In the genomic region with DNA sequence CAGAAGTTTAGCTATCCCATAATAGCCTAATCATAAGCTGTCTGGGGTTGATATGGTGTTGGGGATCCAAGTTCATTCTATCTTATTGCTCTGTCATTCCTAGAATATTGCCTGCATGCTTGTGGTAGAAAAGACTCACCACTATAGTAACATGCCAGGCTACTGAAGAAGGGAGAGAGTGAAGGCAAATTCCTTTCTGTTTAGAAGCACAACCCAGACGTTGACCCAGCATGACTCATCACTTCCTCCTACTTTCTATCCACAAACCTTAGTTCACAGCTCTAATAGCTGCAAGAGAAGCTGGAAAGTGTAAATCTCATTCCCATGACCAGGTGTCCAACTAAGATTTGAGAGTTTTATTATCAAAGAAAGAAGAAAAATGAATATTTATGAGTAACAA, we compare ENCODE assay signal across 10 cellular contexts. TPM values are rescaled to one million over a fixed set of nuclear protein-coding genes. Genes with fewer than 3 reads are reported as not detected.
DNase-seq lines count a peak whose midpoint lies in the region; ATAC-seq and TF ChIP-seq lines count a peak whose summit lies in the region.
"Had no signal": no experiment of that assay in that cellular context is flagged by ENCODE, and none has a peak within 500 bp of the region (broad histone marks: within the 10 kb centered on the region; RNA-seq: fewer than 3 reads in every experiment).

No MANE protein-coding gene starts in this region.

- H3K27ac ChIP-seq in HL-60 (replicated peaks), result no peak overlapping the region

- no peaks in the 10 kb centered on the region for H3K27me3 ChIP-seq in HL-60 (ENCODE audit: insufficient read depth, poor library complexity, severe bottlenecking)

- no peak overlapping the region for H3K4me3 ChIP-seq in HL-60 (replicated peaks; ENCODE audit: insufficient read depth, low read length)
- H3K4me3 ChIP-seq in fibroblast of villous mesenchyme (ENCODE audit: low read depth, low read length), result no peak overlapping the region

- TF ChIP-seq CTCF in HL-60 (IDR thresholded peaks at IDR 0.05; ENCODE audit: insufficient read depth, low read length) (no peak), fibroblast of villous mesenchyme (IDR thresholded peaks at IDR 0.05; ENCODE audit: insufficient read depth, low read depth, low read length) (no peak)

- no peak for ATAC-seq in HG03460 (IDR thresholded peaks at IDR 0.05; ENCODE audit: unreplicated experiment)

- DNase-seq in AG08395 (ENCODE audit: low spot score) (peak; percentile 70), HL-60 (ENCODE audit: low read depth in 1 of 2, low spot score in 1 of 2) (peak; percentile 34 to 42), SKM-1 (lab: John Stamatoyannopoulos, UW; ENCODE audit: unreplicated experiment) (peak; percentile 2), fibroblast of villous mesenchyme (ENCODE audit: low read depth) (peak; percentile 84), NCI-H1436 (lab: John Stamatoyannopoulos, UW) (no peak), putamen (ENCODE audit: low spot score) (no peak)
- DNase-seq in activated CD4-positive, CD25-positive, alpha-beta regulatory T cell treated with anti-CD3 and anti-CD28 coated beads, Interleukin-2, amount 50 U/mL, for 72 hours, result no peak
- DNase-seq: Caco-2, naive B cell had no signal

RNA-seq across cellular contexts. Expression of a gene that starts 57.8 kb away (rescaled TPM):
- 42.8 and 80.7 TPM in 2 replicates for total RNA-seq in fibroblast of villous mesenchyme

RNA-seq across cellular contexts. Expression of a gene that starts 58.1 kb away (rescaled TPM):
- 15.1 and 17.7 TPM in 2 replicates for total RNA-seq in fibroblast of villous mesenchyme

Comparison
In these comparisons a context has a peak if more than half of its experiments do, and no peak if none do; other contexts are left out.
1. DNase-seq: peak in AG08395 (single experiment), HL-60 (2 of 2), SKM-1 (single experiment) and fibroblast of villous mesenchyme (single experiment); none in NCI-H1436 (single experiment), activated CD4-positive, CD25-positive, alpha-beta regulatory T cell treated with anti-CD3 and anti-CD28 coated beads, Interleukin-2, amount 50 U/mL, for 72 hours (single experiment) and putamen (single experiment).